ENCODE assay signal across 8 cellular contexts in genomic region chr3:29283297-29283681, GRCh38. TPM values are rescaled to one million over a fixed set of nuclear protein-coding genes. Genes with fewer than 3 reads are reported as not detected.
DNase-seq lines count a peak whose midpoint lies in the region; FAIRE-seq and TF ChIP-seq lines count a peak whose summit lies in the region.

No MANE protein-coding gene starts in this region.

- H3K36me3 ChIP-seq in ACC112 (ENCODE audit: insufficient read depth, low read length) (no peaks in the 10 kb centered on the region), HEK293 (ENCODE audit: control insufficient read depth in 2 of 2, insufficient read depth in 1 of 2, low read length in 2 of 2) (no peaks in the 10 kb centered on the region), mammary epithelial cell (ENCODE audit: insufficient read depth, low read length) (no peaks in the 10 kb centered on the region), mucosa of rectum (ENCODE audit: control insufficient read depth in 2 of 2, insufficient read depth in 2 of 2, low read length in 2 of 2) (no peaks in the 10 kb centered on the region)

- TF ChIP-seq CTCF in HEK293 (tag by site-specific recombination; IDR thresholded peaks at IDR 0.05) (no peak), mammary epithelial cell (conservative IDR thresholded peaks at IDR 0.05 in 1 of 2, IDR thresholded peaks at IDR 0.05 in 1 of 2; ENCODE audit: extremely low read depth in 1 of 2, insufficient read depth in 1 of 2, low read depth in 1 of 2, low read length in 2 of 2) (no peak)

- in situ Hi-C loops in mammary epithelial cell (cut with MboI; ENCODE audit: low sequenced_read_pairs in 2 of 2): loop anchor here (5.0 to 25.0 kb wide), 5 partner anchors 179 to 479 kb away; no protein-coding TSS in a partner anchor

- H3K9ac ChIP-seq in mammary epithelial cell (ENCODE audit: insufficient read depth, low read length) (peak overlapping the region; percentile 95), mucosa of rectum (ENCODE audit: low read depth in 1 of 2, low read length in 2 of 2) (peak overlapping the region; percentile 31 to 68)

- H3K27me3 ChIP-seq in ACC112 (ENCODE audit: insufficient read depth, low read length) (no peaks in the 10 kb centered on the region), mammary epithelial cell (ENCODE audit: insufficient read depth, low read length) (no peaks in the 10 kb centered on the region), mucosa of rectum (ENCODE audit: control insufficient read depth in 2 of 2, insufficient read depth in 2 of 2, low read length in 2 of 2) (no peaks in the 10 kb centered on the region)

- no peak for TF ChIP-seq POLR2A in GM12891 (IDR thresholded peaks at IDR 0.05; ENCODE audit: low read depth, low read length)

- H3K4me1 ChIP-seq in ACC112 (ENCODE audit: control insufficient read depth, insufficient read depth, low read length, unreplicated experiment) (peaks cover 24% of the 10 kb centered on the region), HEK293 (ENCODE audit: control insufficient read depth, insufficient read depth, low read length) (peaks cover 9% of the 10 kb centered on the region; the same call in 1 of the 2 replicates), mammary epithelial cell (ENCODE audit: insufficient read depth, low read length) (peaks cover 8% of the 10 kb centered on the region), mucosa of rectum (ENCODE audit: control insufficient read depth in 2 of 2, insufficient read depth in 2 of 2, low read length in 2 of 2) (no peaks in the 10 kb centered on the region)

- H3K79me2 ChIP-seq in ACC112 (ENCODE audit: control insufficient read depth, insufficient read depth, low read length, unreplicated experiment) (peaks cover 68% of the 10 kb centered on the region), mammary epithelial cell (ENCODE audit: insufficient read depth, low read length) (peaks cover 66% of the 10 kb centered on the region)

- peak overlapping the region; percentile 16 for H2AFZ ChIP-seq in ACC112 (ENCODE audit: low read length, unreplicated experiment)
- H2AFZ ChIP-seq in mammary epithelial cell (ENCODE audit: low read depth, low read length): peak overlapping the region; percentile 15

- peak overlapping the region; percentile 86 for H3K27ac ChIP-seq in ACC112 (ENCODE audit: low read depth, low read length)
- no peak overlapping the region; the same call in 1 of the 2 replicates for H3K27ac ChIP-seq in HEK293 (ENCODE audit: extremely low read depth, low read depth, low read length)
- peak overlapping the region; percentile 93 for H3K27ac ChIP-seq in mammary epithelial cell (ENCODE audit: insufficient read depth, low read depth, low read length)
- H3K27ac ChIP-seq in mucosa of rectum (ENCODE audit: low read depth in 2 of 2, low read length in 2 of 2): peak overlapping the region; percentile 40 to 78

- CTCF ChIA-PET in HEK293 (lab: Yijun Ruan, JAX) (interaction anchor here (0.6 kb wide), 1 partner anchor 126 kb away, joined by 4 read pairs; no protein-coding TSS in a partner anchor), mammary epithelial cell (lab: Charles Lee; ENCODE audit: low non-redundant PET) (no interaction called here)

- intact Hi-C loops in mammary epithelial cell (cut with micrococcal nuclease): loop anchor here (1.0 to 10.0 kb wide), 5 partner anchors 232 to 616 kb away; no protein-coding TSS in a partner anchor

- H3K4me2 ChIP-seq in mammary epithelial cell (ENCODE audit: insufficient read depth, low read depth, low read length): peak overlapping the region; percentile 78

- peak; percentile 31 for DNase-seq in mammary epithelial cell
- DNase-seq in globus pallidus (ENCODE audit: low spot score): no peak
- DNase-seq in central memory CD4-positive, alpha-beta T cell: no peak
- DNase-seq in iPS-NIHi11 (ENCODE audit: low spot score): no peak
- no peak for DNase-seq in GM12891 (ENCODE audit: insufficient read length, low spot score)

- no TSS peak for BruUV-seq in mammary epithelial cell (replicated peaks; lab: Mats Ljungman, UMichigan)

- POLR2A ChIA-PET in HEK293 (lab: Yijun Ruan, JAX): interaction anchor here (0.5 kb wide), 1 partner anchor 26 kb away, joined by 3 read pairs; no protein-coding TSS in a partner anchor

- dilution Hi-C loops in mammary epithelial cell (cut with HindIII; ENCODE audit: low sequenced_read_pairs): no loop called here

- no peaks in the 10 kb centered on the region for H3K9me3 ChIP-seq in HEK293 (ENCODE audit: control insufficient read depth, insufficient read depth, low read depth, low read length)
- H3K9me3 ChIP-seq in mammary epithelial cell (replicated peaks; ENCODE audit: insufficient read depth, low read length): no peaks in the 10 kb centered on the region
- H3K9me3 ChIP-seq in mucosa of rectum (ENCODE audit: control insufficient read depth in 2 of 2, low read length in 2 of 2): no peaks in the 10 kb centered on the region

- no peak for FAIRE-seq in GM12891 (lab: Jason Lieb, UNC)

- H3K4me3 ChIP-seq in ACC112 (ENCODE audit: low read depth, low read length) (peak overlapping the region; percentile 92), HEK293 (ENCODE audit: low read depth, low read length) (peak overlapping the region; percentile 59), mammary epithelial cell (replicated peaks in 1 of 3; ENCODE audit: insufficient read depth in 1 of 3, low read depth in 2 of 3, low read length in 3 of 3) (peak overlapping the region; percentile 59 to 76 (median 69)), mucosa of rectum (ENCODE audit: low read length in 2 of 2) (peak overlapping the region; percentile 72 to 75)

- H4K20me1 ChIP-seq in mammary epithelial cell (ENCODE audit: insufficient read depth, low read length): no peaks in the 10 kb centered on the region

- 0% methylated on average over 3 of the region's 3 CpGs for WGBS in mammary epithelial cell (ENCODE audit: low coverage, missing lambda C conversion rate)

TF ChIP-seq in HEK293, 187 proteins besides CTCF, POLR2A, EP300 and RAD21 (continues in another document):
- TF ChIP-seq BCL6B (tag by site-specific recombination; IDR thresholded peaks at IDR 0.05) (no peak), ZFP37 (tag by site-specific recombination; IDR thresholded peaks at IDR 0.05) (no peak)

TF ChIP-seq in GM12891, 5 proteins besides CTCF, POLR2A, EP300 and RAD21:
- TF ChIP-seq SPI1 (IDR thresholded peaks at IDR 0.05; ENCODE audit: low read depth, low read length): no peak
- TF ChIP-seq POLR2AphosphoS5 (IDR thresholded peaks at IDR 0.05; ENCODE audit: low read depth, low read length): no peak
- no peak for TF ChIP-seq TAF1 (IDR thresholded peaks at IDR 0.05; ENCODE audit: low read depth, low read length)
- TF ChIP-seq PAX5 (IDR thresholded peaks at IDR 0.05; ENCODE audit: insufficient read depth, low read length, severe bottlenecking): no peak
- no peak for TF ChIP-seq POU2F2 (IDR thresholded peaks at IDR 0.05; ENCODE audit: low read depth, low read length)
TF ChIP-seq in GM12891: peak in this region for 0.

RNA-seq across cellular contexts. Expression of gene RBMS3, which starts 2.4 kb away (rescaled TPM):
- 10 to 100 TPM; 31.5 to 51.5 TPM for total RNA-seq in mammary epithelial cell
- 6.6 TPM for polyA plus RNA-seq in mammary epithelial cell
- polyA minus RNA-seq in mammary epithelial cell: 27.4 TPM
- 0.58 TPM for polyA plus RNA-seq in GM12891 (2012; ENCODE audit: low read depth, missing spikeins)
